Comparison of ENCODE assay signal across 18 cellular contexts in genomic region chr10:82190432-82191260, GRCh38.
DNase-seq lines count a peak whose midpoint lies in the region; ATAC-seq and TF ChIP-seq lines count a peak whose summit lies in the region.
"Had no signal": no experiment of that assay in that cellular context is flagged by ENCODE, and none has a peak within 500 bp of the region (broad histone marks: within the 10 kb centered on the region; RNA-seq: fewer than 3 reads in every experiment).

No MANE protein-coding gene starts in this region.

- H3K4me3 Mint-ChIP-seq in neural crest cell: no peak overlapping the region
- H3K4me3 Mint-ChIP-seq: endodermal cell; stimulated activated effector memory CD8-positive, alpha-beta T cell treated with anti-CD3 and anti-CD28 coated beads, Interleukin-12 subunit alpha, Interleukin-12 subunit beta, amount 100 ng/mL, for 72 hours had no signal

- peak overlapping the region; percentile 33 for H3K27ac ChIP-seq in epithelial cell of prostate
- H3K27ac ChIP-seq: ovary had no signal

- no peaks in the 10 kb centered on the region for H3K36me3 Mint-ChIP-seq in neural crest cell (ENCODE audit: low read depth)
- H3K36me3 Mint-ChIP-seq: stimulated activated effector memory CD8-positive, alpha-beta T cell treated with anti-CD3 and anti-CD28 coated beads, Interleukin-12 subunit alpha, Interleukin-12 subunit beta, amount 100 ng/mL, for 72 hours had no signal

- H3K27me3 Mint-ChIP-seq in neural crest cell (ENCODE audit: low read depth): no peaks in the 10 kb centered on the region

- peak; percentile 4 for DNase-seq in ELF-1 (ENCODE audit: low read depth, low spot score)
- peak; percentile 35 for DNase-seq in T1000 (lab: John Stamatoyannopoulos, UW)
- peak; percentile 14 for DNase-seq in epithelial cell of prostate (ENCODE audit: low read depth, low spot score)
- DNase-seq in neural crest cell (ENCODE audit: low read depth, low spot score): no peak
- no peak for DNase-seq in DMS114 treated with DMSO at 0.1 percent for 48 hours (lab: John Stamatoyannopoulos, UW; ENCODE audit: unreplicated experiment)
- no peak for DNase-seq in NCI-H2227 (lab: John Stamatoyannopoulos, UW; ENCODE audit: unreplicated experiment)
- DNase-seq: activated CD8-positive, alpha-beta memory T cell treated with anti-CD3 and anti-CD28 coated beads, Interleukin-2, amount 50 U/mL, for 4 hours; activated naive CD4-positive, alpha-beta T cell treated with Interleukin-2 at 50 U/mL for 16 hours; COR-L47; endodermal cell; NCI-H2081; NCI-H526 treated with DMSO at 0.1 percent for 48 hours; ovary; PC-3 had no signal

- ATAC-seq in GM19351 (IDR thresholded peaks at IDR 0.05; ENCODE audit: unreplicated experiment): no peak
- no peak for ATAC-seq in HG03097 (IDR thresholded peaks at IDR 0.05; ENCODE audit: low FRiP score, unreplicated experiment)
- ATAC-seq: HepG2; PC-3; stimulated activated effector memory CD8-positive, alpha-beta T cell treated with anti-CD3 and anti-CD28 coated beads, Interleukin-12 subunit alpha, Interleukin-12 subunit beta, amount 100 ng/mL, for 72 hours had no signal

- no peaks in the 10 kb centered on the region for H3K4me1 Mint-ChIP-seq in neural crest cell
- H3K4me1 Mint-ChIP-seq: endodermal cell; stimulated activated effector memory CD8-positive, alpha-beta T cell treated with anti-CD3 and anti-CD28 coated beads, Interleukin-12 subunit alpha, Interleukin-12 subunit beta, amount 100 ng/mL, for 72 hours had no signal

- no peaks in the 10 kb centered on the region for H3K9me3 Mint-ChIP-seq in neural crest cell
- H3K9me3 Mint-ChIP-seq: endodermal cell had no signal

- peak overlapping the region; percentile 10 for H3K27ac Mint-ChIP-seq in neural crest cell (ENCODE audit: unreplicated experiment)
- H3K27ac Mint-ChIP-seq: endodermal cell; stimulated activated effector memory CD8-positive, alpha-beta T cell treated with anti-CD3 and anti-CD28 coated beads, Interleukin-12 subunit alpha, Interleukin-12 subunit beta, amount 100 ng/mL, for 72 hours had no signal

- no peak for TF ChIP-seq CTCF in neural crest cell (conservative IDR thresholded peaks at IDR 0.05)

Comparison
In these comparisons a context has a peak if more than half of its experiments do, and no peak if none do; other contexts are left out.
1. DNase-seq: peak in ELF-1 (single experiment), T1000 (single experiment) and epithelial cell of prostate (single experiment); none in neural crest cell (single experiment), DMS114 treated with DMSO at 0.1 percent for 48 hours (single experiment) and NCI-H2227 (single experiment).